In genomic region chr5:139711067-139711851, GRCh38 we compare ENCODE assay signal across 8 cellular contexts.
A peak's percentile ranks its signal among the peaks of the same experiment; 100 is the strongest.
DNase-seq lines count a peak whose midpoint lies in the region; ATAC-seq and TF ChIP-seq lines count a peak whose summit lies in the region.

No MANE protein-coding gene starts in this region.

- peak overlapping the region; percentile 59 for H3K4me3 ChIP-seq in AG04449 (ENCODE audit: low read depth, low read length)
- H3K4me3 ChIP-seq in ectodermal cell (ENCODE audit: insufficient read depth, low read depth, low read length) = peak overlapping the region; percentile 45

- H3K36me3 Mint-ChIP-seq in activated CD4-positive, alpha-beta T cell treated with anti-CD3 and anti-CD28 coated beads, Interleukin-2, amount 10 ng/mL, durations not matched to agents 7 days and 5 days (ENCODE audit: low read depth) = no peaks in the 10 kb centered on the region
- no peaks in the 10 kb centered on the region for H3K36me3 Mint-ChIP-seq in memory B cell

- POLR2A ChIA-PET in AG04449 (lab: Yijun Ruan, JAX) = interaction anchor here (0.6 to 3.3 kb wide), 6 partner anchors 12 to 150 kb away, joined by 3 to 13 read pairs (median 5); no protein-coding TSS in a partner anchor
- POLR2A ChIA-PET in activated CD4-positive, alpha-beta T cell treated with anti-CD3 and anti-CD28 coated beads, Interleukin-2, amount 10 ng/mL, durations not matched to agents 7 days and 5 days (lab: Charles Lee) = no interaction called here

- CTCF ChIA-PET in AG04449 (lab: Yijun Ruan, JAX) = interaction anchor here (0.9 to 7.2 kb wide), 15 partner anchors 10 to 84 kb away, joined by 3 to 59 read pairs (median 4); no protein-coding TSS in a partner anchor
- CTCF ChIA-PET in activated CD4-positive, alpha-beta T cell treated with anti-CD3 and anti-CD28 coated beads, Interleukin-2, amount 10 ng/mL, durations not matched to agents 7 days and 5 days (lab: Charles Lee) = interaction anchor here (0.6 to 1.9 kb wide), 11 partner anchors 10 to 343 kb away, joined by 3 to 7 read pairs (median 4); no protein-coding TSS in a partner anchor

- H3K4me3 Mint-ChIP-seq in activated CD4-positive, alpha-beta T cell treated with anti-CD3 and anti-CD28 coated beads, Interleukin-2, amount 10 ng/mL, durations not matched to agents 7 days and 5 days = peak overlapping the region; percentile 59
- peak overlapping the region; percentile 86 for H3K4me3 Mint-ChIP-seq in memory B cell

- H3K27me3 ChIP-seq in ectodermal cell (ENCODE audit: control insufficient read depth, insufficient read depth, low read length, poor library complexity, severe bottlenecking) = peaks cover 20% of the 10 kb centered on the region

- peaks cover 33% of the 10 kb centered on the region for H3K27me3 Mint-ChIP-seq in activated CD4-positive, alpha-beta T cell treated with anti-CD3 and anti-CD28 coated beads, Interleukin-2, amount 10 ng/mL, durations not matched to agents 7 days and 5 days
- H3K27me3 Mint-ChIP-seq in memory B cell = no peaks in the 10 kb centered on the region

- no peaks in the 10 kb centered on the region for H3K36me3 ChIP-seq in ectodermal cell (ENCODE audit: control insufficient read depth, insufficient read depth, low read length)

- no peaks in the 10 kb centered on the region for H3K9me3 Mint-ChIP-seq in activated CD4-positive, alpha-beta T cell treated with anti-CD3 and anti-CD28 coated beads, Interleukin-2, amount 10 ng/mL, durations not matched to agents 7 days and 5 days
- no peaks in the 10 kb centered on the region for H3K9me3 Mint-ChIP-seq in memory B cell

- ATAC-seq in GM18909 (IDR thresholded peaks at IDR 0.05; ENCODE audit: poor library complexity, unreplicated experiment) (peak; percentile 51), memory B cell (ENCODE audit: low read depth) (peak; percentile 49)

- no peak for DNase-seq in AG04449 (ENCODE audit: low read depth, low spot score)
- peak; percentile 77 for DNase-seq in NCI-H2171 treated with DMSO at 0.1 percent for 48 hours (lab: John Stamatoyannopoulos, UW)
- DNase-seq in activated CD4-positive, alpha-beta T cell treated with anti-CD3 and anti-CD28 coated beads, Interleukin-2, amount 10 ng/mL, durations not matched to agents 7 days and 5 days = peak; percentile 54
- peak in 1 of 2 donors; percentile 67 for DNase-seq in memory B cell (ENCODE audit: low spot score in 2 of 2)
- peak; percentile 51 for DNase-seq in stimulated activated CD8-positive, alpha-beta memory T cell treated with anti-CD3 and anti-CD28 coated beads, Interleukin-4, amount 100 ng/mL, for 24 hours (ENCODE audit: low read depth)
- no peak for DNase-seq in HCEC 1CT

- WGBS in ectodermal cell, 2 experiments = 0% methylated on average over 59 to 65 of the region's 65 CpGs

- peaks cover 29% of the 10 kb centered on the region for H3K4me1 ChIP-seq in ectodermal cell (ENCODE audit: control insufficient read depth, insufficient read depth, low read length)

- peak overlapping the region; percentile 85 for H3K27ac ChIP-seq in ectodermal cell (ENCODE audit: insufficient read depth, low read depth, low read length, poor library complexity, severe bottlenecking)

- H3K9me3 ChIP-seq in ectodermal cell (ENCODE audit: control insufficient read depth, low read length) = no peaks in the 10 kb centered on the region

- H3K27ac Mint-ChIP-seq in activated CD4-positive, alpha-beta T cell treated with anti-CD3 and anti-CD28 coated beads, Interleukin-2, amount 10 ng/mL, durations not matched to agents 7 days and 5 days = no peak overlapping the region
- peak overlapping the region; percentile 92 for H3K27ac Mint-ChIP-seq in memory B cell

- H3K4me1 Mint-ChIP-seq in activated CD4-positive, alpha-beta T cell treated with anti-CD3 and anti-CD28 coated beads, Interleukin-2, amount 10 ng/mL, durations not matched to agents 7 days and 5 days = peaks cover 14% of the 10 kb centered on the region
- H3K4me1 Mint-ChIP-seq in memory B cell = peaks cover 23% of the 10 kb centered on the region

- peak; percentile 16 for TF ChIP-seq CTCF in AG04449 (IDR thresholded peaks at IDR 0.05; ENCODE audit: insufficient read depth, low read length, missing control alignments)

Comparison
In these comparisons a context has a peak if more than half of its experiments do, and no peak if none do; other contexts are left out.
1. DNase-seq: peak in NCI-H2171 treated with DMSO at 0.1 percent for 48 hours (single experiment), activated CD4-positive, alpha-beta T cell treated with anti-CD3 and anti-CD28 coated beads, Interleukin-2, amount 10 ng/mL, durations not matched to agents 7 days and 5 days (single experiment) and stimulated activated CD8-positive, alpha-beta memory T cell treated with anti-CD3 and anti-CD28 coated beads, Interleukin-4, amount 100 ng/mL, for 24 hours (single experiment); none in AG04449 (single experiment) and HCEC 1CT (single experiment).